28 cellular contexts compared by ENCODE assay signal in the genomic region with DNA sequence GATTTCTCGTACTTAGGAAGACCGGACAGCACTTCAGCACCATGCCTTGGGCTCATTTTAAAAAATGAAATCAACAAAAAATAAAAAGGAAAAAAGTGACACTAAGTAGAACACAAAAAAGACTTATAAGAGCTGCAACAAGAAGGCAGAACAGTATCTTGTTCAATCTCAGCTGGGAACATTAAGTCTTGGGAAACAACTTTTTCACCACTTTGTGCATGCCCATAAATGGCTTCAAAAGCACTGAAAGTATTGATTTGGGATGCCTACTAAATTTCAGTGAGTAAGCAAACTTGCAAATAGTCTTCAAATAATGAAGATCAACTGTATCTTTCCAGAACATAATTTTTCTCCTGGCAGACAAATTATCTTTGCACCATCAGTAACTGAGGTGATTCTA.
DNase-seq lines count a peak whose midpoint lies in the region; ATAC-seq, FAIRE-seq and TF ChIP-seq lines count a peak whose summit lies in the region.
"Had no signal": no experiment of that assay in that cellular context is flagged by ENCODE, and none has a peak within 500 bp of the region (broad histone marks: within the 10 kb centered on the region; RNA-seq: fewer than 3 reads in every experiment).

No MANE protein-coding gene starts in this region.

- no peak for ATAC-seq in GM23338
- peak; percentile 54 for ATAC-seq in left lobe of liver
- no peak for ATAC-seq in GM18861 (IDR thresholded peaks at IDR 0.05; ENCODE audit: unreplicated experiment)
- ATAC-seq in GM21737 (IDR thresholded peaks at IDR 0.05; ENCODE audit: unreplicated experiment), result no peak
- ATAC-seq in HG02870 (IDR thresholded peaks at IDR 0.05; ENCODE audit: unreplicated experiment), result no peak
- ATAC-seq: GM12878 had no signal

- H3K4me3 Mint-ChIP-seq in GM23338, result no peak overlapping the region
- H3K4me3 Mint-ChIP-seq: CD14-positive monocyte; CD4-positive, alpha-beta memory T cell; CD4-positive, CD25-positive, alpha-beta regulatory T cell; CD8-positive, alpha-beta memory T cell had no signal

- H4K20me1 ChIP-seq in GM23338 (replicated peaks; ENCODE audit: insufficient read depth), result no peaks in the 10 kb centered on the region
- H4K20me1 ChIP-seq: BLaER1 had no signal

- no peak for TF ChIP-seq POLR2A in H54 (IDR thresholded peaks at IDR 0.05; ENCODE audit: low read depth, low read length)

- peaks cover 9% of the 10 kb centered on the region for H3K4me1 ChIP-seq in GM23338 (ENCODE audit: insufficient read depth)
- H3K4me1 ChIP-seq: BLaER1 had no signal

- no peaks in the 10 kb centered on the region for H3K36me3 ChIP-seq in GM23338 (ENCODE audit: insufficient read depth)
- H3K36me3 ChIP-seq: BE2C, BLaER1 had no signal

- no peaks in the 10 kb centered on the region for H3K9me2 ChIP-seq in GM23338 (ENCODE audit: insufficient read depth)

- H2AFZ ChIP-seq in GM23338, result no peak overlapping the region

- no peak for DNase-seq in GM23338 (ENCODE audit: low spot score)
- no peak for DNase-seq in H54 (ENCODE audit: insufficient read length, low spot score)
- no peak for DNase-seq in left lobe of liver (ENCODE audit: low spot score)
- DNase-seq: 8988T; ACHN; BE2C; C1 segment of cervical spinal cord; CD4-positive, alpha-beta memory T cell; CD4-positive, CD25-positive, alpha-beta regulatory T cell; CD8-positive, alpha-beta memory T cell; COR-L47; DMS 273 treated with DMSO at 0.1 percent for 48 hours; DMS153; DMS53; DMS79; DND-41; EL; GDM1 had no signal

- H3K27ac ChIP-seq in GM23338 (ENCODE audit: low read depth), result no peak overlapping the region
- H3K27ac ChIP-seq: BLaER1 had no signal

- no peak overlapping the region for H3K4me3 ChIP-seq in GM23338
- H3K4me3 ChIP-seq: BLaER1, GM12878 had no signal

- no peaks in the 10 kb centered on the region for H3K9me3 Mint-ChIP-seq in GM23338

- no peaks in the 10 kb centered on the region for H3F3A ChIP-seq in GM23338 (replicated peaks; ENCODE audit: low read depth)

- peak overlapping the region; percentile 52; the same call in 1 of the 2 replicates for H3K27ac Mint-ChIP-seq in GM23338
- H3K27ac Mint-ChIP-seq: CD14-positive monocyte; CD4-positive, alpha-beta memory T cell; CD4-positive, CD25-positive, alpha-beta regulatory T cell; CD8-positive, alpha-beta memory T cell had no signal

- no peaks in the 10 kb centered on the region for H3K27me3 Mint-ChIP-seq in GM23338 (ENCODE audit: insufficient read depth, low read depth, poor library complexity)
- H3K27me3 Mint-ChIP-seq: CD4-positive, alpha-beta memory T cell; CD4-positive, CD25-positive, alpha-beta regulatory T cell; CD8-positive, alpha-beta memory T cell had no signal

- peak; percentile 11 for FAIRE-seq in H54 (lab: Jason Lieb, UNC)
- FAIRE-seq: A204.1, GM12878, GM12892, GM18507, GM19239 had no signal

- no peaks in the 10 kb centered on the region for H3K36me3 Mint-ChIP-seq in GM23338 (ENCODE audit: low read depth)
- H3K36me3 Mint-ChIP-seq: CD14-positive monocyte; CD4-positive, alpha-beta memory T cell; CD4-positive, CD25-positive, alpha-beta regulatory T cell; CD8-positive, alpha-beta memory T cell had no signal

- H3K79me2 ChIP-seq in GM23338 (replicated peaks; ENCODE audit: insufficient read depth), result no peaks in the 10 kb centered on the region

- H3K4me1 Mint-ChIP-seq in GM23338, result peaks cover 19% of the 10 kb centered on the region
- H3K4me1 Mint-ChIP-seq: CD14-positive monocyte; CD4-positive, alpha-beta memory T cell; CD4-positive, CD25-positive, alpha-beta regulatory T cell; CD8-positive, alpha-beta memory T cell had no signal

- no peak for TF ChIP-seq CTCF in GM23338 (conservative IDR thresholded peaks at IDR 0.05; ENCODE audit: low read depth in 2 of 2)

- H3K27me3 ChIP-seq in GM23338 (ENCODE audit: insufficient read depth), result no peaks in the 10 kb centered on the region
- H3K27me3 ChIP-seq: BE2C, BLaER1 had no signal

- H3K4me2 ChIP-seq in GM23338, result no peak overlapping the region
- H3K4me2 ChIP-seq: BLaER1 had no signal

TF ChIP-seq in GM23338, 12 proteins besides CTCF, POLR2A, EP300 and RAD21:
- no peak for TF ChIP-seq STAT1 (IDR thresholded peaks at IDR 0.05; ENCODE audit: unreplicated experiment)
- no peak for TF ChIP-seq POLR2AphosphoS5 (IDR thresholded peaks at IDR 0.05; ENCODE audit: low read depth)
- TF ChIP-seq ZNF114 (CRISPR knock-in tag; IDR thresholded peaks at IDR 0.05), result no peak
- TF ChIP-seq, protein P1, sequence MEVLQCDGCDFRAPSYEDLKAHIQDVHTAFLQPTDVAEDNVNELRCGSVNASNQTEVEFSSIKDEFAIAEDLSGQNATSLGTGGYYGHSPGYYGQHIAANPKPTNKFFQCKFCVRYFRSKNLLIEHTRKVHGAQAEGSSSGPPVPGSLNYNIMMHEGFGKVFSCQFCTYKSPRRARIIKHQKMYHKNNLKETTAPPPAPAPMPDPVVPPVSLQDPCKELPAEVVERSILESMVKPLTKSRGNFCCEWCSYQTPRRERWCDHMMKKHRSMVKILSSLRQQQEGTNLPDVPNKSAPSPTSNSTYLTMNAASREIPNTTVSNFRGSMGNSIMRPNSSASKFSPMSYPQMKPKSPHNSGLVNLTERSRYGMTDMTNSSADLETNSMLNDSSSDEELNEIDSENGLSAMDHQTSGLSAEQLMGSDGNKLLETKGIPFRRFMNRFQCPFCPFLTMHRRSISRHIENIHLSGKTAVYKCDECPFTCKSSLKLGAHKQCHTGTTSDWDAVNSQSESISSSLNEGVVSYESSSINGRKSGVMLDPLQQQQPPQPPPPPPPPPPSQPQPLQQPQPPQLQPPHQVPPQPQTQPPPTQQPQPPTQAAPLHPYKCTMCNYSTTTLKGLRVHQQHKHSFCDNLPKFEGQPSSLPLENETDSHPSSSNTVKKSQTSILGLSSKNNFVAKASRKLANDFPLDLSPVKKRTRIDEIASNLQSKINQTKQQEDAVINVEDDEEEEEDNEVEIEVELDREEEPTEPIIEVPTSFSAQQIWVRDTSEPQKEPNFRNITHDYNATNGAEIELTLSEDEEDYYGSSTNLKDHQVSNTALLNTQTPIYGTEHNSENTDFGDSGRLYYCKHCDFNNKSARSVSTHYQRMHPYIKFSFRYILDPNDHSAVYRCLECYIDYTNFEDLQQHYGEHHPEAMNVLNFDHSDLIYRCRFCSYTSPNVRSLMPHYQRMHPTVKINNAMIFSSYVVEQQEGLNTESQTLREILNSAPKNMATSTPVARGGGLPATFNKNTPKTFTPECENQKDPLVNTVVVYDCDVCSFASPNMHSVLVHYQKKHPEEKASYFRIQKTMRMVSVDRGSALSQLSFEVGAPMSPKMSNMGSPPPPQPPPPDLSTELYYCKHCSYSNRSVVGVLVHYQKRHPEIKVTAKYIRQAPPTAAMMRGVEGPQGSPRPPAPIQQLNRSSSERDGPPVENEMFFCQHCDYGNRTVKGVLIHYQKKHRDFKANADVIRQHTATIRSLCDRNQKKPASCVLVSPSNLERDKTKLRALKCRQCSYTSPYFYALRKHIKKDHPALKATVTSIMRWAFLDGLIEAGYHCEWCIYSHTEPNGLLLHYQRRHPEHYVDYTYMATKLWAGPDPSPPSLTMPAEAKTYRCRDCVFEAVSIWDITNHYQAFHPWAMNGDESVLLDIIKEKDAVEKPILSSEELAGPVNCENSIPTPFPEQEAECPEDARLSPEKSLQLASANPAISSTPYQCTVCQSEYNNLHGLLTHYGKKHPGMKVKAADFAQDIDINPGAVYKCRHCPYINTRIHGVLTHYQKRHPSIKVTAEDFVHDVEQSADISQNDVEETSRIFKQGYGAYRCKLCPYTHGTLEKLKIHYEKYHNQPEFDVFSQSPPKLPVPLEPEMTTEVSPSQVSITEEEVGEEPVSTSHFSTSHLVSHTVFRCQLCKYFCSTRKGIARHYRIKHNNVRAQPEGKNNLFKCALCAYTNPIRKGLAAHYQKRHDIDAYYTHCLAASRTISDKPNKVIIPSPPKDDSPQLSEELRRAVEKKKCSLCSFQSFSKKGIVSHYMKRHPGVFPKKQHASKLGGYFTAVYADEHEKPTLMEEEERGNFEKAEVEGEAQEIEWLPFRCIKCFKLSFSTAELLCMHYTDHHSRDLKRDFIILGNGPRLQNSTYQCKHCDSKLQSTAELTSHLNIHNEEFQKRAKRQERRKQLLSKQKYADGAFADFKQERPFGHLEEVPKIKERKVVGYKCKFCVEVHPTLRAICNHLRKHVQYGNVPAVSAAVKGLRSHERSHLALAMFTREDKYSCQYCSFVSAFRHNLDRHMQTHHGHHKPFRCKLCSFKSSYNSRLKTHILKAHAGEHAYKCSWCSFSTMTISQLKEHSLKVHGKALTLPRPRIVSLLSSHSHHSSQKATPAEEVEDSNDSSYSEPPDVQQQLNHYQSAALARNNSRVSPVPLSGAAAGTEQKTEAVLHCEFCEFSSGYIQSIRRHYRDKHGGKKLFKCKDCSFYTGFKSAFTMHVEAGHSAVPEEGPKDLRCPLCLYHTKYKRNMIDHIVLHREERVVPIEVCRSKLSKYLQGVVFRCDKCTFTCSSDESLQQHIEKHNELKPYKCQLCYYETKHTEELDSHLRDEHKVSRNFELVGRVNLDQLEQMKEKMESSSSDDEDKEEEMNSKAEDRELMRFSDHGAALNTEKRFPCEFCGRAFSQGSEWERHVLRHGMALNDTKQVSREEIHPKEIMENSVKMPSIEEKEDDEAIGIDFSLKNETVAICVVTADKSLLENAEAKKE (CRISPR knock-in tag; IDR thresholded peaks at IDR 0.05), result no peak
